Comparison of ENCODE assay signal across 18 cellular contexts in the genomic region with DNA sequence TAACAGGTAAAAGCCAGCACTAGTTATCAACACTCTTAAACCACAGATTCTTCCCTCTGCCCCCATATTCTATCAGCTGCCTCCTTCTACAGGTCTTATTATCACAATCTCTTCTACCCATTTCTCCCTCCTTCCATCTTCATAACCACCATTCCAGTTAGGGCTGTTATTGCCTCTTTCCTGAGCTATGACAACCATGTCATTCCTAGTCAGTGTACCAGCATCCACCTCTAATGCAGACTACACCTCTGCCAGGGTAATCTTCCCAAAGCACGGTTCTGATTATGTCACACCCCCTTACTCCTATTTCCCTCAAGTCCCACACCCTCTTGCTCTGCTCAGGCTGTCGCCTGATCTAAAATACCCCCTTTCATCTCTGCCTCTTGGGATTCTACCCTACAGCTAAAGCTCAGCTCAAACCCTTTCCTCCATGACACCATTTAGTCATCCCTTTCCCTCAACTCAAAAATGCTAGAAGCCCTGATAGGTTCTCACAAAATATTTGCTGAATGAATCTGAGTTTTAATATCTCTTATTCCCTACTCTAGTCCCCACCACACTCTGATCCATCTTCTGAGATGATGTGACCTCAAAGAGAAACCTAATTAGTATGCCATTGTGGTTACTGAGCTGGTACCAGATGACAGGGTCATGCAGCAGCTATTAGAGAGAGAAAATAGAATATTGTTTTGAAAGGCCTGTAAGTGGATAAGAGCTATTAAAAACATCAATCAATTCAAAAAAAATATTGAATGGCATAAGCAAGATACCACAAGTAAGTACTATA. TPM values are rescaled to one million over a fixed set of nuclear protein-coding genes. Genes with fewer than 3 reads are reported as not detected.
DNase-seq lines count a peak whose midpoint lies in the region; ATAC-seq and TF ChIP-seq lines count a peak whose summit lies in the region.
"Had no signal": no experiment of that assay in that cellular context is flagged by ENCODE, and none has a peak within 500 bp of the region (broad histone marks: within the 10 kb centered on the region; RNA-seq: fewer than 3 reads in every experiment).

No MANE protein-coding gene starts in this region.

- POLR2A ChIA-PET in A673 (lab: Charles Lee; ENCODE audit: low non-redundant PET): interaction anchor here (0.9 kb wide), 1 partner anchor 23 kb away, joined by 6 read pairs; no protein-coding TSS in a partner anchor

- peaks cover 22 to 52% of the 10 kb centered on the region in 2 donors for H3K36me3 Mint-ChIP-seq in CD14-positive monocyte
- H3K36me3 Mint-ChIP-seq in activated T-helper 17 cell treated with anti-CD3 and anti-CD28 coated beads, Interleukin-2, amount 50 U/mL, for 72 hours (ENCODE audit: low read depth): peaks cover 61% of the 10 kb centered on the region

- H3K4me2 ChIP-seq in mesenchymal stem cell (ENCODE audit: low read length, poor library complexity, severe bottlenecking): no peak overlapping the region

- peak; percentile 47 for ATAC-seq in GM19463 (IDR thresholded peaks at IDR 0.05; ENCODE audit: unreplicated experiment)
- ATAC-seq in activated T-helper 17 cell treated with anti-CD3 and anti-CD28 coated beads, Interleukin-2, amount 50 U/mL, for 72 hours (replicated peaks): peak; percentile 77
- ATAC-seq in HG03520 (IDR thresholded peaks at IDR 0.05; ENCODE audit: unreplicated experiment): no peak

- H3K4me1 ChIP-seq in mesenchymal stem cell (ENCODE audit: control insufficient read depth, insufficient read depth, low read depth, low read length): peaks cover 2% of the 10 kb centered on the region
- H3K4me1 ChIP-seq in BE2C: peaks cover 9% of the 10 kb centered on the region
- H3K4me1 ChIP-seq in A673 (ENCODE audit: insufficient read depth, low read length, poor library complexity, severe bottlenecking): peaks cover 13% of the 10 kb centered on the region

- intact Hi-C loops in CD14-positive monocyte (cut with micrococcal nuclease) (no loop called here), A673 (cut with micrococcal nuclease; ENCODE audit: unreplicated experiment) (no loop called here)

- H4K91ac ChIP-seq in mesenchymal stem cell (ENCODE audit: low read length): no peak overlapping the region

- H2BK5ac ChIP-seq in mesenchymal stem cell (ENCODE audit: low read depth, low read length, poor library complexity, severe bottlenecking): no peak overlapping the region

- no peak overlapping the region for H2BK120ac ChIP-seq in mesenchymal stem cell (ENCODE audit: low read depth, low read length)

- H2BK15ac ChIP-seq in mesenchymal stem cell (ENCODE audit: low read depth, poor library complexity, severe bottlenecking): no peak overlapping the region

- H3K27me3 ChIP-seq in mesenchymal stem cell (ENCODE audit: control insufficient read depth in 1 of 2, insufficient read depth in 1 of 2, low read length in 2 of 2) (no peaks in the 10 kb centered on the region), BE2C (no peaks in the 10 kb centered on the region), A673 (replicated peaks; ENCODE audit: insufficient read depth, low read depth, low read length, poor library complexity) (no peaks in the 10 kb centered on the region)

- H2AK5ac ChIP-seq in mesenchymal stem cell (ENCODE audit: low read length, severe bottlenecking): no peak overlapping the region

- peaks cover 24% of the 10 kb centered on the region for H3K79me1 ChIP-seq in mesenchymal stem cell (replicated peaks; ENCODE audit: low read length, poor library complexity, severe bottlenecking)

- DNase-seq in CD14-positive monocyte (ENCODE audit: low spot score): no peak
- no peak for DNase-seq in mesenchymal stem cell
- no peak for DNase-seq in BE2C
- DNase-seq in A673 (ENCODE audit: low spot score): no peak
- DNase-seq: immature natural killer cell; NCI-H1436; NCI-H446 treated with DMSO at 0.1 percent for 48 hours; OCI-M1; stimulated activated CD4-positive, alpha-beta T cell treated with anti-CD3 and anti-CD28 coated beads, Interleukin-4, amount 100 ng/mL, for 24 hours had no signal

- H3K4me1 Mint-ChIP-seq in CD14-positive monocyte: peaks cover 22% of the 10 kb centered on the region
- H3K4me1 Mint-ChIP-seq in activated T-helper 17 cell treated with anti-CD3 and anti-CD28 coated beads, Interleukin-2, amount 50 U/mL, for 72 hours: peaks cover 19% of the 10 kb centered on the region

- H3K9me3 Mint-ChIP-seq in CD14-positive monocyte: no peaks in the 10 kb centered on the region
- H3K9me3 Mint-ChIP-seq in activated T-helper 17 cell treated with anti-CD3 and anti-CD28 coated beads, Interleukin-2, amount 50 U/mL, for 72 hours: no peaks in the 10 kb centered on the region
- H3K9me3 Mint-ChIP-seq: activated naive CD4-positive, alpha-beta T cell treated with anti-CD3 and anti-CD28 coated beads, Interleukin-2, amount 50 U/mL, for 24 hours; immature natural killer cell had no signal

- H3K27ac ChIP-seq in mesenchymal stem cell (ENCODE audit: low read length, poor library complexity, severe bottlenecking) (no peak overlapping the region), A673 (ENCODE audit: low read depth, low read length, poor library complexity, severe bottlenecking) (no peak overlapping the region)
- H3K27ac ChIP-seq: VCaP had no signal

- H3K23ac ChIP-seq in mesenchymal stem cell (ENCODE audit: low read length in 2 of 2): no peak overlapping the region

- H3K14ac ChIP-seq in mesenchymal stem cell (ENCODE audit: low read length in 2 of 2): no peak overlapping the region

- H2AFZ ChIP-seq in mesenchymal stem cell (ENCODE audit: low read depth, low read length): no peak overlapping the region

- no peak overlapping the region for H3K9ac ChIP-seq in mesenchymal stem cell (ENCODE audit: low read length)

- no peak overlapping the region for H3K18ac ChIP-seq in mesenchymal stem cell (ENCODE audit: low read depth in 1 of 2, low read length in 2 of 2)

- no peak overlapping the region for H3K4ac ChIP-seq in mesenchymal stem cell (ENCODE audit: low read depth in 1 of 2, low read length in 2 of 2)

- H2BK12ac ChIP-seq in mesenchymal stem cell (ENCODE audit: low read length in 2 of 2): no peak overlapping the region

- H3K4me3 Mint-ChIP-seq in CD14-positive monocyte: no peak overlapping the region
- no peak overlapping the region for H3K4me3 Mint-ChIP-seq in activated T-helper 17 cell treated with anti-CD3 and anti-CD28 coated beads, Interleukin-2, amount 50 U/mL, for 72 hours
- H3K4me3 Mint-ChIP-seq: activated naive CD4-positive, alpha-beta T cell treated with anti-CD3 and anti-CD28 coated beads, Interleukin-2, amount 50 U/mL, for 24 hours; immature natural killer cell had no signal

- CTCF ChIA-PET in A673 (lab: Charles Lee): no interaction called here

- H3K36me3 ChIP-seq in mesenchymal stem cell (ENCODE audit: control insufficient read depth in 1 of 2, insufficient read depth in 2 of 2, low read depth in 1 of 2, low read length in 2 of 2) (peaks cover 5 to 11% of the 10 kb centered on the region in 2 experiments), BE2C (peaks cover 66% of the 10 kb centered on the region), A673 (ENCODE audit: insufficient read depth, low read length, poor library complexity, severe bottlenecking) (peaks cover 58% of the 10 kb centered on the region)

- H3K27me3 Mint-ChIP-seq in CD14-positive monocyte (ENCODE audit: low read depth in 3 of 3): no peaks in the 10 kb centered on the region
- no peaks in the 10 kb centered on the region for H3K27me3 Mint-ChIP-seq in activated T-helper 17 cell treated with anti-CD3 and anti-CD28 coated beads, Interleukin-2, amount 50 U/mL, for 72 hours
- H3K27me3 Mint-ChIP-seq: activated naive CD4-positive, alpha-beta T cell treated with anti-CD3 and anti-CD28 coated beads, Interleukin-2, amount 50 U/mL, for 24 hours had no signal

- H3K9me3 ChIP-seq in mesenchymal stem cell (ENCODE audit: control insufficient read depth, low read length) (no peaks in the 10 kb centered on the region), BE2C (no peaks in the 10 kb centered on the region), A673 (ENCODE audit: low read depth, low read length, poor library complexity, severe bottlenecking) (no peaks in the 10 kb centered on the region)

- H4K8ac ChIP-seq in mesenchymal stem cell (ENCODE audit: low read length): peak overlapping the region; percentile 69

- no TSS peak for BruUV-seq in A673 (replicated peaks; lab: Mats Ljungman, UMichigan)

- H3K4me3 ChIP-seq in mesenchymal stem cell (ENCODE audit: insufficient read depth in 1 of 2, low read depth in 1 of 2, low read length in 2 of 2) (no peak overlapping the region), BE2C (ENCODE audit: low read depth, low read length) (no peak overlapping the region), A673 (ENCODE audit: low read depth, low read length, poor library complexity, severe bottlenecking) (no peak overlapping the region)

- H3K27ac Mint-ChIP-seq in CD14-positive monocyte: peak overlapping the region in 5 of 7 donors; percentile 17 to 83 (median 65)
- H3K27ac Mint-ChIP-seq in activated T-helper 17 cell treated with anti-CD3 and anti-CD28 coated beads, Interleukin-2, amount 50 U/mL, for 72 hours: no peak overlapping the region
- H3K27ac Mint-ChIP-seq: activated naive CD4-positive, alpha-beta T cell treated with anti-CD3 and anti-CD28 coated beads, Interleukin-2, amount 50 U/mL, for 24 hours had no signal

- WGBS in mesenchymal stem cell: 94% methylated on average over 2 of the region's 2 CpGs

- TF ChIP-seq CTCF in CD14-positive monocyte (IDR thresholded peaks at IDR 0.05) (no peak), BE2C (IDR thresholded peaks at IDR 0.05; ENCODE audit: low read depth, low read length) (no peak), A673 (conservative IDR thresholded peaks at IDR 0.05; ENCODE audit: low read depth, low read length) (no peak)

RNA-seq across cellular contexts. Expression of a gene that starts 11.7 kb away (rescaled TPM):
- 1 to 10 TPM; 3.1 to 3.6 TPM for polyA plus RNA-seq in CD14-positive monocyte
- total RNA-seq in activated T-helper 17 cell treated with anti-CD3 and anti-CD28 coated beads, Interleukin-2, amount 50 U/mL, for 72 hours: 100 to 1,000 TPM; 132 to 145 TPM
- polyA plus RNA-seq in mesenchymal stem cell (2013, experiment 1 of 2): 12.0 TPM
- polyA plus RNA-seq in mesenchymal stem cell (2013, experiment 2 of 2): 13.2 TPM
- polyA plus RNA-seq in BE2C (2012; ENCODE audit: insufficient read depth, insufficient read length, low read depth): 55.2 TPM
- total RNA-seq in A673 (2021): 173 and 179 TPM in 2 replicates

RNA-seq across cellular contexts. Expression of a gene that starts 40.8 kb away (rescaled TPM):
- not detected for polyA plus RNA-seq in CD14-positive monocyte
- total RNA-seq in activated T-helper 17 cell treated with anti-CD3 and anti-CD28 coated beads, Interleukin-2, amount 50 U/mL, for 72 hours: not detected
- polyA plus RNA-seq in mesenchymal stem cell (2013, experiment 1 of 2): not detected
- not detected for polyA plus RNA-seq in mesenchymal stem cell (2013, experiment 2 of 2)
- 3.2 TPM for polyA plus RNA-seq in BE2C (2012; ENCODE audit: insufficient read depth, insufficient read length, low read depth)
- not detected in 2 replicates for total RNA-seq in A673 (2021)
- total RNA-seq: endothelial cell of umbilical vein, mesenteric fat pad had no signal
- polyA plus RNA-seq: BJ, immature natural killer cell had no signal

RNA-seq across cellular contexts. Expression of a gene that starts 43.8 kb away (rescaled TPM):
- polyA plus RNA-seq in CD14-positive monocyte: not detected
- total RNA-seq in activated T-helper 17 cell treated with anti-CD3 and anti-CD28 coated beads, Interleukin-2, amount 50 U/mL, for 72 hours: 1 to 10 TPM in 1 of 2 donors, under 1 TPM in 1; 0.53 to 1.4 TPM
- polyA plus RNA-seq in mesenchymal stem cell (2013, experiment 1 of 2): 6.4 TPM
- 6.0 TPM for polyA plus RNA-seq in mesenchymal stem cell (2013, experiment 2 of 2)
- 60.5 TPM for polyA plus RNA-seq in BE2C (2012; ENCODE audit: insufficient read depth, insufficient read length, low read depth)
- total RNA-seq in A673 (2021): 2.7 and 5.5 TPM in 2 replicates
- polyA plus RNA-seq: immature natural killer cell had no signal

RNA-seq across cellular contexts. Expression of a gene that starts 51.9 kb away (rescaled TPM):
- polyA plus RNA-seq in CD14-positive monocyte: not detected
- not detected for total RNA-seq in activated T-helper 17 cell treated with anti-CD3 and anti-CD28 coated beads, Interleukin-2, amount 50 U/mL, for 72 hours
- 0.03 TPM for polyA plus RNA-seq in mesenchymal stem cell (2013, experiment 1 of 2)
- polyA plus RNA-seq in mesenchymal stem cell (2013, experiment 2 of 2): not detected
- polyA plus RNA-seq in BE2C (2012; ENCODE audit: insufficient read depth, insufficient read length, low read depth): 3.4 TPM
- total RNA-seq in A673 (2021): not detected in 2 replicates
- total RNA-seq: mesenteric fat pad, SK-MEL-5 had no signal
- polyA plus RNA-seq: BJ, immature natural killer cell had no signal
